Comparison of ENCODE assay signal across 7 cellular contexts in the genomic region with DNA sequence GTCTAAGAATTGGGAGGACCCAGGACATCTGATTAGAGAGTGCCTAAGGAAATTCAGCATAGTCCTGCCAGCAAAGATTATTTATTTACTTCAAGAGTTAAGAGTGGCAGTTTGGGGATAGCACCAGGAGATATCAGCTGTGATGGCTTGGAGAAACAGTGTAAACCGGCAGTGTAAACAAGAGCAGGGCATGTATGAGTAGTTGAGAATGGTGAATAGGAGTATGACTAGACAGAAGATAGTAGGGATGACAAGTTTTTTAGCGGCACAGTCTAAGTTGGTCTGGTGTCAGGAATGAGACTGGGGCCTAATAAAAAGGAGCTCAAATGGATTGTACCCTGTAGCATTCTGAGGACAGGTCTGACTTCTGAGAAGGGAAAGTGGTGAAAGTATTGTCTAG.
A peak's percentile ranks its signal among the peaks of the same experiment; 100 is the strongest.
DNase-seq lines count a peak whose midpoint lies in the region; ATAC-seq, FAIRE-seq and TF ChIP-seq lines count a peak whose summit lies in the region.
"Not testable (repeated sequence)": the region's sequence is repeated elsewhere in the genome, so short reads cannot be mapped to it uniquely, and the experiment has no call there.

No MANE protein-coding gene starts in this region.

- not testable (repeated sequence) for H4K91ac ChIP-seq in H9 (ENCODE audit: insufficient read length, low read depth, low read length)

- H3K14ac ChIP-seq in H9 (ENCODE audit: insufficient read depth, low read length), result not testable (repeated sequence)

- H3K4me2 ChIP-seq in GM23338; H9 (ENCODE audit: insufficient read depth, insufficient read length, low read length); mesendoderm (ENCODE audit: low read length): not testable (repeated sequence)
- 0 out of 2 replicates have a peak overlapping the region, but pooled peaks have one; percentile 29 for H3K4me2 ChIP-seq in K562 (ENCODE audit: insufficient read depth, low read length)

- H2BK15ac ChIP-seq in H9 (ENCODE audit: low read depth, low read length); mesendoderm (replicated peaks; ENCODE audit: low read depth): not testable (repeated sequence)

- TF ChIP-seq RAD21 in K562 (CRISPR knock-in tag; conservative IDR thresholded peaks at IDR 0.05 in 1 of 2, IDR thresholded peaks at IDR 0.05 in 1 of 2), result not testable (repeated sequence)

- not testable (repeated sequence) for H3K9me1 ChIP-seq in K562 (ENCODE audit: control insufficient read depth, insufficient read depth, low read length)

- H3K4me1 ChIP-seq in GM23338 (ENCODE audit: insufficient read depth) (peaks cover 26% of the 10 kb centered on the region), HUES6 (ENCODE audit: control insufficient read depth, insufficient read depth, low read length) (peaks cover 30% of the 10 kb centered on the region), K562 (replicated peaks in 1 of 2; ENCODE audit: control insufficient read depth in 2 of 2, insufficient read depth in 2 of 2, low read length in 2 of 2) (peaks cover 7 to 13% of the 10 kb centered on the region in 2 experiments; a peak in 4 of 5 replicates), endodermal cell (ENCODE audit: control insufficient read depth, insufficient read depth, low read length) (peaks cover 16% of the 10 kb centered on the region)
- not testable (repeated sequence) for H3K4me1 ChIP-seq in H9 (ENCODE audit: insufficient read depth, low read length); mesendoderm (ENCODE audit: control insufficient read depth, low read depth, low read length)

- H3K9me2 ChIP-seq in GM23338 (ENCODE audit: insufficient read depth), result not testable (repeated sequence)

- not testable (repeated sequence) for H3T11ph ChIP-seq in H9 (ENCODE audit: low read length)

- not testable (repeated sequence) for H3K4ac ChIP-seq in H9 (ENCODE audit: low read depth, low read length); mesendoderm (ENCODE audit: low read depth, low read length)

- intact Hi-C loops in K562 (cut with micrococcal nuclease), result loop anchor here (10.0 kb wide), 1 partner anchor 185 kb away; no protein-coding TSS in a partner anchor

- TF ChIP-seq CTCF in GM23338 (conservative IDR thresholded peaks at IDR 0.05; ENCODE audit: low read depth in 2 of 2); H9 (conservative IDR thresholded peaks at IDR 0.05); WTC11 (IDR thresholded peaks at IDR 0.05); K562 (IDR thresholded peaks at IDR 0.05 in 2 of 3, conservative IDR thresholded peaks at IDR 0.05 in 1 of 3; ENCODE audit: insufficient read depth in 2 of 3, low read depth in 1 of 3, low read length in 3 of 3); endodermal cell (conservative IDR thresholded peaks at IDR 0.05): not testable (repeated sequence)

- H2AK5ac ChIP-seq in H9 (ENCODE audit: insufficient read length, low read length); mesendoderm (ENCODE audit: low read length): not testable (repeated sequence)

- not testable (repeated sequence) for H2BK20ac ChIP-seq in H9 (ENCODE audit: low read depth, low read length, poor library complexity, severe bottlenecking)

- H3K36me3 ChIP-seq in GM23338 (ENCODE audit: insufficient read depth); HUES6 (ENCODE audit: control insufficient read depth, insufficient read depth, low read length); K562 (ENCODE audit: control insufficient read depth, insufficient read depth, low read length); endodermal cell (ENCODE audit: control insufficient read depth, insufficient read depth, low read length); mesendoderm (ENCODE audit: control insufficient read depth, insufficient read depth, low read length): not testable (repeated sequence)

- not testable (repeated sequence) for H3K9me3 Mint-ChIP-seq in GM23338, H9, WTC11, endodermal cell

- H3K18ac ChIP-seq in H9 (ENCODE audit: insufficient read length, low read depth, low read length), result not testable (repeated sequence)
- peak overlapping the region; percentile 28 for H3K18ac ChIP-seq in mesendoderm (ENCODE audit: low read length)

- not testable (repeated sequence) for H3K79me1 ChIP-seq in H9 (ENCODE audit: insufficient read depth, low read depth, low read length, poor library complexity, severe bottlenecking); mesendoderm (ENCODE audit: low read length)

- H3K27ac Mint-ChIP-seq in GM23338 (peak overlapping the region; percentile 81; the same call in 1 of the 2 replicates), H9 (peak overlapping the region; percentile 58 to 95 (median 83); a peak in 6 of 7 replicates), WTC11 (peak overlapping the region; percentile 90), endodermal cell (peak overlapping the region; percentile 98)

- TF ChIP-seq EP300 in K562 (IDR thresholded peaks at IDR 0.05; ENCODE audit: low read length), result not testable (repeated sequence)

- H3F3A ChIP-seq in GM23338 (replicated peaks; ENCODE audit: low read depth), result not testable (repeated sequence)

- H3K27me3 ChIP-seq in GM23338 (ENCODE audit: insufficient read depth); H9 (ENCODE audit: insufficient read depth, low read length); HUES6 (ENCODE audit: control insufficient read depth, insufficient read depth, low read length); K562 (ENCODE audit: control insufficient read depth in 2 of 2, insufficient read depth in 2 of 2, low read length in 2 of 2); endodermal cell (ENCODE audit: control insufficient read depth, insufficient read depth, low read length, poor library complexity, severe bottlenecking); mesendoderm (ENCODE audit: insufficient read depth, low read length, poor library complexity): not testable (repeated sequence)

- BruUV-seq in K562 (replicated peaks; lab: Mats Ljungman, UMichigan), result not testable (repeated sequence)

- H4K20me1 ChIP-seq in GM23338 (replicated peaks; ENCODE audit: insufficient read depth); H9 (ENCODE audit: control insufficient read depth, insufficient read depth, insufficient read length); K562 (replicated peaks; ENCODE audit: control insufficient read depth, insufficient read depth, low read length): not testable (repeated sequence)

- not testable (repeated sequence) for H3K23ac ChIP-seq in H9 (ENCODE audit: insufficient read length, low read depth, low read length); mesendoderm (ENCODE audit: low read length)

- not testable (repeated sequence) for H2BK5ac ChIP-seq in H9 (ENCODE audit: insufficient read length, low read length); mesendoderm (ENCODE audit: low read length)

- DNase-seq in GM23338 (ENCODE audit: low spot score); H9; WTC11 (ENCODE audit: low spot score); K562 (ENCODE audit: extremely low read depth in 1 of 4, low spot score in 3 of 4); endodermal cell; mesendoderm: not testable (repeated sequence)

- not testable (repeated sequence) for H3K36me3 Mint-ChIP-seq in GM23338 (ENCODE audit: low read depth); H9 (ENCODE audit: insufficient read depth in 1 of 3, low read depth in 3 of 3); WTC11; endodermal cell (ENCODE audit: low read depth)

- not testable (repeated sequence) for H3K56ac ChIP-seq in H9 (ENCODE audit: insufficient read length, low read depth, low read length)
- H3K56ac ChIP-seq in mesendoderm (ENCODE audit: low read length), result peak overlapping the region; percentile 34

- not testable (repeated sequence) for H3K9ac ChIP-seq in H9 (ENCODE audit: extremely low read depth, insufficient read length, low read length); endodermal cell (ENCODE audit: extremely low read depth, low read length, poor library complexity, severe bottlenecking); mesendoderm (ENCODE audit: low read length)
- H3K9ac ChIP-seq in HUES6 (ENCODE audit: low read length) (peak overlapping the region; percentile 60), K562 (ENCODE audit: insufficient read depth in 1 of 2, low read depth in 2 of 2, low read length in 2 of 2) (peak overlapping the region in 1 of 2 experiments; percentile 32; a peak in 1 of 4 replicates)

- H3K4me3 ChIP-seq in GM23338; HUES6 (ENCODE audit: low read depth, low read length); K562; endodermal cell (ENCODE audit: low read length); mesendoderm (ENCODE audit: low read length): not testable (repeated sequence)

- TF ChIP-seq POLR2A in K562 (conservative IDR thresholded peaks at IDR 0.05), result not testable (repeated sequence)

- WGBS in H9 (ENCODE audit: extremely low coverage, insufficient read length, low lambda C conversion rate), result no CpG with 5 or more reads among the region's 2 CpGs
- WGBS in K562 (ENCODE audit: insufficient coverage, low coverage, missing lambda C conversion rate), result 0% methylated on average over 1 of the region's 2 CpGs
- WGBS in endodermal cell (ENCODE audit: insufficient coverage in 1 of 2, insufficient read length in 1 of 2), 2 experiments, result 80 to 89% methylated on average over 1 to 2 of the region's 2 CpGs
- WGBS in mesendoderm (ENCODE audit: extremely low coverage, insufficient coverage, low lambda C conversion rate), result no CpG with 5 or more reads among the region's 2 CpGs

- FAIRE-seq in K562 (lab: Jason Lieb, UNC), result not testable (repeated sequence)

- H3K79me2 ChIP-seq in GM23338 (replicated peaks; ENCODE audit: insufficient read depth); H9 (ENCODE audit: insufficient read depth, low read length); mesendoderm (ENCODE audit: control insufficient read depth, insufficient read depth, low read length): not testable (repeated sequence)
- H3K79me2 ChIP-seq in K562 (ENCODE audit: control insufficient read depth, insufficient read depth, low read length), result peaks cover 29% of the 10 kb centered on the region; the same call in 2 of the 3 replicates

- in situ Hi-C loops in K562 (cut with MboI), result not testable (repeated sequence)

- H3K4me1 Mint-ChIP-seq in GM23338 (peaks cover 29% of the 10 kb centered on the region), H9 (peaks cover 32 to 43% of the 10 kb centered on the region in 2 experiments), WTC11 (peaks cover 44% of the 10 kb centered on the region), endodermal cell (peaks cover 46% of the 10 kb centered on the region)

- H2AFZ ChIP-seq in GM23338; H9 (ENCODE audit: low read length); K562 (ENCODE audit: low read depth, low read length): not testable (repeated sequence)

- POLR2A ChIA-PET in WTC11 (lab: Charles Lee); K562 (lab: Yijun Ruan, JAX): not testable (repeated sequence)

- H3K4me3 Mint-ChIP-seq in GM23338, H9, WTC11: not testable (repeated sequence)
- H3K4me3 Mint-ChIP-seq in endodermal cell, result peak overlapping the region; percentile 33

- not testable (repeated sequence) for H3K23me2 ChIP-seq in H9 (ENCODE audit: insufficient read length, low read depth, low read length, poor library complexity, severe bottlenecking)

- H3K9me3 ChIP-seq in H9 (ENCODE audit: control insufficient read depth, low read depth, low read length); HUES6 (ENCODE audit: control insufficient read depth, insufficient read depth, low read depth, low read length); K562 (replicated peaks; ENCODE audit: control insufficient read depth, insufficient read depth, low read depth, low read length): not testable (repeated sequence)
- H3K9me3 ChIP-seq in endodermal cell (ENCODE audit: control insufficient read depth, low read length), result peaks cover 17% of the 10 kb centered on the region

- H2BK12ac ChIP-seq in H9 (ENCODE audit: insufficient read length, low read depth, low read length), result not testable (repeated sequence)

- not testable (repeated sequence) for H4K8ac ChIP-seq in H9 (replicated peaks; ENCODE audit: insufficient read length, low read depth, low read length); mesendoderm (ENCODE audit: low read depth, low read length)

- CTCF ChIA-PET in WTC11 (lab: Charles Lee); K562 (lab: Yijun Ruan, JAX; ENCODE audit: low intra/inter-chr PET ratio): not testable (repeated sequence)

- not testable (repeated sequence) for ATAC-seq in GM23338, WTC11, K562

- not testable (repeated sequence) for H2BK120ac ChIP-seq in H9 (ENCODE audit: low read depth, low read length, poor library complexity, severe bottlenecking); mesendoderm (ENCODE audit: low read depth, low read length)

- H3K27ac ChIP-seq in GM23338 (ENCODE audit: low read depth) (peak overlapping the region; percentile 84; the same call in 1 of the 2 replicates), K562 (ENCODE audit: extremely low read depth, low read depth, low read length) (peak overlapping the region; percentile 60)
- not testable (repeated sequence) for H3K27ac ChIP-seq in H9 (ENCODE audit: insufficient read length, low read depth, low read length); HUES6 (ENCODE audit: low read depth, low read length); endodermal cell (ENCODE audit: low read depth, low read length); mesendoderm (ENCODE audit: low read depth, low read length)

- H3K27me3 Mint-ChIP-seq in GM23338 (ENCODE audit: insufficient read depth, low read depth, poor library complexity); H9 (ENCODE audit: low read depth); WTC11 (ENCODE audit: low read depth); endodermal cell (ENCODE audit: insufficient read depth): not testable (repeated sequence)

- H4K5ac ChIP-seq in H9 (ENCODE audit: insufficient read length, low read depth, low read length); mesendoderm (ENCODE audit: low read length): not testable (repeated sequence)
